29 cellular contexts compared by ENCODE assay signal in the genomic region with DNA sequence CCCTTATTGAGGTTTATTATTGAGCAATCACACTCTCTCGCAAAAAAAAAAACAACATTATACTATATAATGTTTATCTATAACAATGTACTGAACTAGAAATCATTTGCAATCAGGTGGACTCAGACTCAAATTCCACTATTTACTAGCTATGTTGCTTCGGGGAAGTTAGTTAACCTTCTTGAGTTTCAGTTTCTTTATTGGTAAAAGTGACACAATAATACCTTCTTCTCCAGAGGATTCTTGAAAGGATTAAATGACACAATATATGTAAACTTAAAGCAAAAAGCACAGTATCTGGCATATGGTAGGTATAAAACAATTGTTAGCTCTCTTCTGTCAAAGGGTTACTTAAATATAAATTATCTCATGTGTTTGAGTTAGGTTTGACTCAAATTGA. TPM values are rescaled to one million over a fixed set of nuclear protein-coding genes. Genes with fewer than 3 reads are reported as not detected.
DNase-seq lines count a peak whose midpoint lies in the region; ATAC-seq, FAIRE-seq and TF ChIP-seq lines count a peak whose summit lies in the region.
"Had no signal": no experiment of that assay in that cellular context is flagged by ENCODE, and none has a peak within 500 bp of the region (broad histone marks: within the 10 kb centered on the region; RNA-seq: fewer than 3 reads in every experiment).

No MANE protein-coding gene starts in this region.

- intact Hi-C loops in K562 (cut with micrococcal nuclease), result no loop called here

- H3K4me2 ChIP-seq in MM.1S (ENCODE audit: low read depth, low read length) (peak overlapping the region; percentile 41; the same call in 1 of the 2 replicates), K562 (ENCODE audit: insufficient read depth, low read length) (no peak overlapping the region)

- DNase-seq in activated CD4-positive, CD25-positive, alpha-beta regulatory T cell treated with anti-CD3 and anti-CD28 coated beads, Interleukin-2, amount 50 U/mL, for 72 hours, result no peak
- peak; percentile 41 for DNase-seq in MM.1S
- DNase-seq in K562 (ENCODE audit: extremely low read depth in 1 of 4, low spot score in 3 of 4), result no peak
- DNase-seq in dermis blood vessel endothelial cell, result no peak
- DNase-seq in NCI-H524 treated with DMSO at 0.1 percent for 48 hours (lab: John Stamatoyannopoulos, UW), result no peak
- DNase-seq: activated CD4-positive, alpha-beta memory T cell treated with anti-CD3 and anti-CD28 coated beads for 36 hours; activated CD4-positive, CD25-positive, alpha-beta regulatory T cell; activated naive CD4-positive, alpha-beta T cell treated with anti-CD3 and anti-CD28 coated beads, Interleukin-2, amount 10 ng/mL, durations not matched to agents 7 days and 5 days; amniotic stem cell; DND-41; dorsolateral prefrontal cortex; foreskin melanocyte; GF-D8; GOT3; heart right ventricle; Karpas-422; NCI-H146; NCI-H446; NCI-H774; right lobe of liver; stimulated activated CD4-positive, alpha-beta T cell treated with anti-CD3 and anti-CD28 coated beads, Interleukin-2, amount 100 ng/mL, for 48 hours; stomach had no signal

- TF ChIP-seq CTCF in MM.1S (IDR thresholded peaks at IDR 0.05; ENCODE audit: low read length), result no peak
- TF ChIP-seq CTCF in K562 (IDR thresholded peaks at IDR 0.05 in 2 of 3, conservative IDR thresholded peaks at IDR 0.05 in 1 of 3; ENCODE audit: insufficient read depth in 2 of 3, low read depth in 1 of 3, low read length in 3 of 3), result no peak

- H3K27ac ChIP-seq in MM.1S (ENCODE audit: low read length) (no peak overlapping the region), K562 (ENCODE audit: extremely low read depth, low read depth, low read length) (no peak overlapping the region)
- H3K27ac ChIP-seq: dorsolateral prefrontal cortex, heart right ventricle, neutrophil, right lobe of liver, SK-N-MC, stomach had no signal

- no peaks in the 10 kb centered on the region for H4K20me1 ChIP-seq in MM.1S (ENCODE audit: insufficient read depth, low read length)
- no peaks in the 10 kb centered on the region for H4K20me1 ChIP-seq in K562 (replicated peaks; ENCODE audit: control insufficient read depth, insufficient read depth, low read length)

- CTCF ChIA-PET in K562 (lab: Yijun Ruan, JAX; ENCODE audit: low intra/inter-chr PET ratio), result no interaction called here

- H2AFZ ChIP-seq in MM.1S (ENCODE audit: low read length) (no peak overlapping the region), K562 (ENCODE audit: low read depth, low read length) (no peak overlapping the region)

- H3K79me2 ChIP-seq in MM.1S (ENCODE audit: low read length) (no peaks in the 10 kb centered on the region), K562 (ENCODE audit: control insufficient read depth, insufficient read depth, low read length) (no peaks in the 10 kb centered on the region)

- no peak for TF ChIP-seq EP300 in K562 (IDR thresholded peaks at IDR 0.05; ENCODE audit: low read length)

- 31% methylated on average over 2 of the region's 2 CpGs for WGBS in K562 (ENCODE audit: insufficient coverage, low coverage, missing lambda C conversion rate)

- H3K9me1 ChIP-seq in K562 (ENCODE audit: control insufficient read depth, insufficient read depth, low read length), result no peaks in the 10 kb centered on the region

- no peak for TF ChIP-seq POLR2A in K562 (conservative IDR thresholded peaks at IDR 0.05)

- TF ChIP-seq RAD21 in K562 (CRISPR knock-in tag; conservative IDR thresholded peaks at IDR 0.05 in 1 of 2, IDR thresholded peaks at IDR 0.05 in 1 of 2), result no peak

- H3K9me2 ChIP-seq in MM.1S (replicated peaks; ENCODE audit: insufficient read depth, low read length), result no peaks in the 10 kb centered on the region

- H3K36me3 ChIP-seq in MM.1S (replicated peaks; ENCODE audit: insufficient read depth, low read length) (no peaks in the 10 kb centered on the region), K562 (ENCODE audit: control insufficient read depth, insufficient read depth, low read length) (no peaks in the 10 kb centered on the region; the same call in 2 of the 3 replicates)
- H3K36me3 ChIP-seq: neutrophil, right lobe of liver had no signal

- H3K9ac ChIP-seq in MM.1S (ENCODE audit: low read length) (no peak overlapping the region), K562 (ENCODE audit: insufficient read depth in 1 of 2, low read depth in 2 of 2, low read length in 2 of 2) (no peak overlapping the region)

- ATAC-seq in activated CD4-positive, CD25-positive, alpha-beta regulatory T cell treated with anti-CD3 and anti-CD28 coated beads, Interleukin-2, amount 50 U/mL, for 24 hours, result peak; percentile 41 to 51
- peak; percentile 68 for ATAC-seq in GM19351 (IDR thresholded peaks at IDR 0.05; ENCODE audit: unreplicated experiment)
- no peak for ATAC-seq in K562
- no peak for ATAC-seq in GM19023 (IDR thresholded peaks at IDR 0.05; ENCODE audit: unreplicated experiment)
- ATAC-seq: heart right ventricle, right lobe of liver had no signal

- no peak overlapping the region for H3K4me3 ChIP-seq in MM.1S (ENCODE audit: low read length)
- H3K4me3 ChIP-seq in K562, result no peak overlapping the region
- H3K4me3 ChIP-seq: dorsolateral prefrontal cortex, heart right ventricle, right lobe of liver, SK-N-MC, stomach had no signal

- in situ Hi-C loops in K562 (cut with MboI), result no loop called here

- H3K27me3 ChIP-seq in MM.1S (replicated peaks; ENCODE audit: insufficient read depth, low read length) (no peaks in the 10 kb centered on the region), K562 (ENCODE audit: control insufficient read depth in 2 of 2, insufficient read depth in 2 of 2, low read length in 2 of 2) (no peaks in the 10 kb centered on the region)
- H3K27me3 ChIP-seq: neutrophil, stomach had no signal

- POLR2A ChIA-PET in K562 (lab: Yijun Ruan, JAX), result no interaction called here

- BruUV-seq in K562 (replicated peaks; lab: Mats Ljungman, UMichigan), result no TSS peak

- no peak for FAIRE-seq in K562 (lab: Jason Lieb, UNC)
- FAIRE-seq: A204.1, D721Med had no signal

- no peaks in the 10 kb centered on the region for H3F3A ChIP-seq in MM.1S (ENCODE audit: insufficient read depth, low read length)

- no peaks in the 10 kb centered on the region for H3K4me1 ChIP-seq in MM.1S (ENCODE audit: low read length)
- H3K4me1 ChIP-seq in K562 (replicated peaks in 1 of 2; ENCODE audit: control insufficient read depth in 2 of 2, insufficient read depth in 2 of 2, low read length in 2 of 2), result no peaks in the 10 kb centered on the region
- H3K4me1 ChIP-seq: heart right ventricle, right lobe of liver, stomach had no signal

- no peaks in the 10 kb centered on the region for H3K9me3 ChIP-seq in MM.1S (replicated peaks; ENCODE audit: insufficient read depth, low read length)
- no peaks in the 10 kb centered on the region for H3K9me3 ChIP-seq in K562 (replicated peaks; ENCODE audit: control insufficient read depth, insufficient read depth, low read depth, low read length)
- H3K9me3 ChIP-seq: heart right ventricle, neutrophil, right lobe of liver, stomach had no signal

TF ChIP-seq in K562, 482 proteins besides CTCF, POLR2A, EP300 and RAD21:
- TF ChIP-seq ZKSCAN3 (CRISPR knock-in tag; IDR thresholded peaks at IDR 0.05) (no peak), CEBPB (tag; IDR thresholded peaks at IDR 0.05) (0 out of 2 replicates have a peak, but pooled peaks have one; percentile 12)
TF ChIP-seq in K562: peak in this region for 1.

RNA-seq across cellular contexts. Expression of a gene that starts 31.5 kb away (rescaled TPM):
- total RNA-seq in K562 (2011; cell fraction: chromatin; rRNA removed; ENCODE audit: low replicate concordance), result 68.2 and 110 TPM in 2 replicates
- total RNA-seq in K562 (2011; cell fraction: nucleolus; rRNA removed), result 28.3 and 38.8 TPM in 2 replicates
- total RNA-seq in K562 (2011; cell fraction: nucleoplasm; rRNA removed), result 78.3 and 144 TPM in 2 replicates
- 18.9 and 20.2 TPM in 2 replicates for total RNA-seq in K562 (2014; rRNA removed)
- total RNA-seq in K562 (2014; rRNA removed; fragmentation: Illumina TruSeq; extraction: Trizol), result 33.3 and 35.0 TPM in 2 replicates
- total RNA-seq in K562 (2015; rRNA removed; fragmentation: Illumina TruSeq; extraction: Trizol), result 26.2 and 30.0 TPM in 2 replicates
- 21.5 and 25.1 TPM in 2 replicates for total RNA-seq in K562 (2021)
- polyA plus RNA-seq in K562 (2011; rRNA removed), result 23.1 and 28.7 TPM in 2 replicates
- polyA plus RNA-seq in K562 (2011; cell fraction: cytosol; rRNA removed), result 10.4 and 14.2 TPM in 2 replicates
- polyA plus RNA-seq in K562 (2011; cell fraction: nucleus; rRNA removed), result 18.9 and 19.5 TPM in 2 replicates
- 18.0 and 21.7 TPM in 2 replicates for polyA plus RNA-seq in K562 (2012)
- 19.7 and 24.4 TPM in 2 replicates for polyA plus RNA-seq in K562 (2014; fragmentation: Illumina TruSeq; extraction: Trizol)
- polyA plus RNA-seq in K562 (2014; fragmentation: Nextera tagmentation; extraction: Ambion mirVana), result 10 to 100 TPM; 36.5 to 53.8 TPM
- 21.1 and 28.0 TPM in 2 replicates for polyA plus RNA-seq in K562 (2014; rRNA removed)
- 47.6 and 55.1 TPM in 2 replicates for polyA minus RNA-seq in K562 (2011; rRNA and poly(A)+ RNA removed)
- polyA minus RNA-seq in K562 (2011; cell fraction: cytosol; rRNA and poly(A)+ RNA removed), result 9.2 and 10.6 TPM in 2 replicates
- polyA minus RNA-seq in K562 (2011; cell fraction: nucleus; rRNA and poly(A)+ RNA removed), result 38.2 and 46.8 TPM in 2 replicates
- total RNA-seq in dermis blood vessel endothelial cell, result 26.5 and 32.8 TPM in 2 replicates

Comparison
In these comparisons a context has a peak if more than half of its experiments do, and no peak if none do; other contexts are left out.
1. ATAC-seq: peak in activated CD4-positive, CD25-positive, alpha-beta regulatory T cell treated with anti-CD3 and anti-CD28 coated beads, Interleukin-2, amount 50 U/mL, for 24 hours (2 of 2) and GM19351 (single experiment); none in K562 (single experiment) and GM19023 (single experiment).